Comparison of ENCODE assay signal across 25 cellular contexts in the genomic region with DNA sequence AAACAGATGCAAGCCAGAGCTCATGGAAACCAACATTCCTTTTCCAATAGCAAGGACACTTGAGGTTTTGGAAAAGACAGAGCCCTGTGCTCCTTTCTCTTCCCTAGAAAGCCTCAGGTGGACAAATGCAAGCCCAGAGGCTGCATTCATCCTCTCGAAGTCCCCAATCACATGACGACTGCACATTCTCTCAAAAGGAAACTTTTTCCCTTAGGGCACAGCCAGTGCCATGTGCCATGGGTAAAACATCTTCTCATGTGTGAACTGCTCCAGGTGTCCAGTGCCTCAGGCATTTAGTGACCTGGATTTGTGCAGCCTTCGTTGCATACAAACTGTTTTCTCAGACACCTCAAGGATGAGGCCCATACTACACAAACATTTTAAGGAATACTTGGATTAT.
"Had no signal": no experiment of that assay in that cellular context is flagged by ENCODE, and none has a peak within 500 bp of the region (broad histone marks: within the 10 kb centered on the region; RNA-seq: fewer than 3 reads in every experiment).

No MANE protein-coding gene starts in this region.

- H3K9ac ChIP-seq: KMS-11 had no signal

- H3K27ac ChIP-seq: HL-60, KMS-11, SJSA1, SK-N-MC had no signal

- H3K4me2 ChIP-seq: KMS-11 had no signal

- H3K27me3 ChIP-seq: SJSA1 had no signal

- H3K36me3 ChIP-seq: SJSA1 had no signal

- H3K4me1 ChIP-seq: SJSA1 had no signal

- H3K27ac Mint-ChIP-seq: IgD-negative memory B cell had no signal

- H3K9me3 ChIP-seq: SJSA1 had no signal

- H3K27me3 Mint-ChIP-seq: IgD-negative memory B cell had no signal

- H3K4me3 Mint-ChIP-seq: IgD-negative memory B cell had no signal

- ATAC-seq: K562 had no signal

- H3K4me1 Mint-ChIP-seq: IgD-negative memory B cell had no signal

- H3K4me3 ChIP-seq: K562, SJSA1, SK-N-MC had no signal

- H3K36me3 Mint-ChIP-seq: IgD-negative memory B cell had no signal

- FAIRE-seq: HTR-8/SVneo, K562, RCC 7860 had no signal

- DNase-seq: Kasumi-1, MM.1S, NCI-H1092 treated with DMSO at 0.1 percent for 48 hours, NCI-H1436, NCI-H187, NCI-H2029, NCI-H2081 treated with DMSO at 0.1 percent for 48 hours, NCI-H2171, NCI-H226, NCI-H446, NCI-H510A, NCI-H524 treated with DMSO at 0.1 percent for 48 hours, NCI-H69, NCI-H774, Right ventricle myocardium superior, RPMI8226, SIG-M5 had no signal
